ENCODE assay signal across 23 cellular contexts in genomic region chr14:42550282-42550681, GRCh38.
DNase-seq lines count a peak whose midpoint lies in the region; ATAC-seq and TF ChIP-seq lines count a peak whose summit lies in the region.
"Had no signal": no experiment of that assay in that cellular context is flagged by ENCODE, and none has a peak within 500 bp of the region (broad histone marks: within the 10 kb centered on the region; RNA-seq: fewer than 3 reads in every experiment).

No MANE protein-coding gene starts in this region.

- no peaks in the 10 kb centered on the region for H3K36me3 ChIP-seq in left ventricle myocardium inferior
- H3K36me3 ChIP-seq in Karpas-422 (ENCODE audit: insufficient read depth, low read length), result no peaks in the 10 kb centered on the region; the same call in 1 of the 2 replicates
- H3K36me3 ChIP-seq: BE2C, BLaER1 had no signal

- peak overlapping the region; percentile 52 for H3K27ac ChIP-seq in left ventricle myocardium inferior (replicated peaks)
- no peak overlapping the region for H3K27ac ChIP-seq in right cardiac atrium (ENCODE audit: low read length)
- H3K27ac ChIP-seq in Karpas-422 (ENCODE audit: low read length), result no peak overlapping the region
- H3K27ac ChIP-seq: BLaER1 had no signal

- DNase-seq in left ventricle myocardium inferior, result no peak
- DNase-seq in right cardiac atrium, result no peak
- no peak for DNase-seq in Karpas-422
- DNase-seq in inferior parietal cortex (ENCODE audit: extremely low spot score), result peak; percentile 20
- DNase-seq in superior temporal gyrus (ENCODE audit: extremely low spot score), result peak; percentile 46
- DNase-seq in GM10248 (ENCODE audit: extremely low spot score), result no peak
- DNase-seq in retina, result no peak
- DNase-seq: 8988T; ACHN; BE2C; C1 segment of cervical spinal cord; CD4-positive, alpha-beta memory T cell; CD4-positive, CD25-positive, alpha-beta regulatory T cell; CD8-positive, alpha-beta memory T cell; COR-L47; DMS 273 treated with DMSO at 0.1 percent for 48 hours; DMS153; DMS53; DMS79; DND-41; EL; GDM1 had no signal

- H3K4me1 ChIP-seq in left ventricle myocardium inferior (peaks cover 9% of the 10 kb centered on the region), right cardiac atrium (ENCODE audit: control insufficient read depth, insufficient read depth, low read length) (no peaks in the 10 kb centered on the region), Karpas-422 (ENCODE audit: low read length) (no peaks in the 10 kb centered on the region)
- H3K4me1 ChIP-seq: BE2C, BLaER1 had no signal

- H3K9me3 ChIP-seq in left ventricle myocardium inferior (replicated peaks), result no peaks in the 10 kb centered on the region
- H3K9me3 ChIP-seq in right cardiac atrium (ENCODE audit: control insufficient read depth, low read length), result no peaks in the 10 kb centered on the region
- H3K9me3 ChIP-seq in Karpas-422 (ENCODE audit: low read length), result peaks cover 7% of the 10 kb centered on the region
- H3K9me3 ChIP-seq: BLaER1 had no signal

- H3K9ac ChIP-seq in Karpas-422 (ENCODE audit: low read length), result no peak overlapping the region
- H3K9ac ChIP-seq: BLaER1 had no signal

- H2AFZ ChIP-seq in Karpas-422 (ENCODE audit: low read length), result 0 out of 2 replicates have a peak overlapping the region, but pooled peaks have one; percentile 14

- CTCF ChIA-PET in GM10248 (lab: Yijun Ruan, JAX), result no interaction called here

- POLR2A ChIA-PET in GM10248 (lab: Yijun Ruan, JAX), result no interaction called here

- H3K79me2 ChIP-seq in Karpas-422 (ENCODE audit: low read length), result no peaks in the 10 kb centered on the region

- no peaks in the 10 kb centered on the region for H3K9me2 ChIP-seq in Karpas-422 (replicated peaks; ENCODE audit: insufficient read depth, low read length)

- H4K20me1 ChIP-seq in Karpas-422 (ENCODE audit: insufficient read depth, low read depth, low read length), result no peaks in the 10 kb centered on the region
- H4K20me1 ChIP-seq: BLaER1 had no signal

- no peak for ATAC-seq in right cardiac atrium

- H3K27me3 ChIP-seq in left ventricle myocardium inferior (ENCODE audit: low read depth), result no peaks in the 10 kb centered on the region
- no peaks in the 10 kb centered on the region for H3K27me3 ChIP-seq in right cardiac atrium (ENCODE audit: control insufficient read depth, insufficient read depth)
- H3K27me3 ChIP-seq in Karpas-422 (ENCODE audit: low read length), result no peaks in the 10 kb centered on the region
- H3K27me3 ChIP-seq: BE2C, BLaER1 had no signal

- TF ChIP-seq CTCF in left ventricle myocardium inferior (IDR thresholded peaks at IDR 0.05; ENCODE audit: borderline replicate concordance), result no peak
- TF ChIP-seq CTCF in GM10248 (IDR thresholded peaks at IDR 0.05; ENCODE audit: control extremely low read depth, extremely low read depth, low read depth, missing control alignments), result no peak

- intact Hi-C loops in left ventricle myocardium inferior (cut with micrococcal nuclease), result no loop called here
- intact Hi-C loops in right cardiac atrium (cut with DNase I), result no loop called here

- H3K4me3 ChIP-seq in left ventricle myocardium inferior, result no peak overlapping the region
- no peak overlapping the region for H3K4me3 ChIP-seq in right cardiac atrium (ENCODE audit: low read length)
- H3K4me3 ChIP-seq in Karpas-422 (ENCODE audit: low read length), result no peak overlapping the region
- H3K4me3 ChIP-seq: BLaER1 had no signal

- H3K4me2 ChIP-seq in Karpas-422 (ENCODE audit: low read depth, low read length, poor library complexity, severe bottlenecking), result no peak overlapping the region
- H3K4me2 ChIP-seq: BLaER1 had no signal

Comparison
In these comparisons a context has a peak if more than half of its experiments do, and no peak if none do; other contexts are left out.
1. DNase-seq: peak in inferior parietal cortex (single experiment) and superior temporal gyrus (single experiment); none in left ventricle myocardium inferior (single experiment), right cardiac atrium (0 of 3), Karpas-422 (single experiment), GM10248 (single experiment) and retina (single experiment).